ENCODE assay signal across 36 cellular contexts in the genomic region with DNA sequence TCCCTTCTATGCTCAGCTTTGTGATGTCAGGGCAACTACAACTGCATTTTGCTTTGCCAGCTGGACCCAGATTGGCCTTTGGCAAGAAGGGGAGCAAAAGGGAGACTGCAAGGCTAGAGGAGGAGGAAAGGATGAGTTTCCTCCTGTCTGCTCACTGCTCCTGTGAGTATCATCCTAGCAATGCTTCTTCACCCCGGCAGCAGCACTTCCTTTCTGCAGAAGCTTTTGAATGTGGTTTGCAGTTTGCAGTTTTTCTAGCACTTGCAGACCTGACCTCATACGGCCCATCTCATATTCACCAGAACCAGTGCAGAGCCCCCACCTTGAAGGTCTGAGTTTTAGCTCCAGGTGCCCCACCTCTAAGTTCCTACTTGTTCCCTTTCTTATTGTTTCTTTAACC. TPM values are rescaled to one million over a fixed set of nuclear protein-coding genes. Genes with fewer than 3 reads are reported as not detected.
"Had no signal": no experiment of that assay in that cellular context is flagged by ENCODE, and none has a peak within 500 bp of the region (broad histone marks: within the 10 kb centered on the region; RNA-seq: fewer than 3 reads in every experiment).

No MANE protein-coding gene starts in this region.

- H3K4me2 ChIP-seq: neural progenitor cell, smooth muscle cell had no signal

- H3K4me3 Mint-ChIP-seq: natural killer cell; nephron; neural progenitor cell; stimulated activated memory B cell treated with anti-CD40 and anti-IgM and Interleukin-4, amounts not matched to agents 10 μg/mL and 1 μg/mL and 100 μg/mL, for 72 hours; stimulated activated naive CD8-positive, alpha-beta T cell treated with anti-CD3 and anti-CD28 coated beads, Interleukin-15, amount 100 ng/mL, for 72 hours had no signal

- H3K9me3 ChIP-seq: psoas muscle, suprapubic skin, testis, tibial artery, vagina had no signal

- H3K36me3 ChIP-seq: neural progenitor cell, ovary, spleen, suprapubic skin, tibial artery, transverse colon, upper lobe of left lung, vagina had no signal

- DNase-seq: natural killer cell; occipital lobe; ovary; posterior cingulate gyrus; psoas muscle; right cardiac atrium; spleen; stimulated activated CD4-positive, alpha-beta T cell treated with anti-CD3 and anti-CD28 coated beads, Interleukin-12 subunit alpha, Interleukin-12 subunit beta, amount 100 ng/mL, for 4 hours; stimulated activated CD4-positive, alpha-beta T cell treated with anti-CD3 and anti-CD28 coated beads, Interleukin-1b, Interleukin-23, amount 100 ng/mL, for 48 hours; stimulated activated CD4-positive, alpha-beta T cell treated with anti-CD3 and anti-CD28 coated beads, Interleukin-4, amount 100 ng/mL, for 1 hour; stimulated activated CD4-positive, alpha-beta T cell treated with anti-CD3 and anti-CD28 coated beads, Interleukin-4, amount 100 ng/mL, for 4 hours; stimulated activated CD8-positive, alpha-beta memory T cell treated with anti-CD3 and anti-CD28 coated beads, Interleukin-4, amount 100 ng/mL, for 48 hours; stimulated activated naive CD4-positive, alpha-beta T cell; stimulated activated naive CD8-positive, alpha-beta T cell treated with anti-CD3 and anti-CD28 coated beads, Interleukin-15, amount 100 ng/mL, for 72 hours; stimulated activated naive CD8-positive, alpha-beta T cell treated with anti-CD3 and anti-CD28 coated beads, Interleukin-15, Interleukin-2, amounts not matched to agents 100 U/mL and 50 U/mL, for 24 hours; substantia nigra; testis; tibial artery; transverse colon; upper lobe of left lung had no signal

- H3K4me1 ChIP-seq: parathyroid adenoma, psoas muscle, spleen, suprapubic skin, tibial artery, transverse colon, upper lobe of left lung, vagina had no signal

- H3K79me2 ChIP-seq: parathyroid adenoma had no signal

- H3K9me3 Mint-ChIP-seq: natural killer cell had no signal

- H3K27ac Mint-ChIP-seq: natural killer cell; nephron; neural progenitor cell; progenitor cell of endocrine pancreas; stimulated activated memory B cell treated with anti-CD40 and anti-IgM and Interleukin-4, amounts not matched to agents 10 μg/mL and 1 μg/mL and 100 μg/mL, for 72 hours; stimulated activated naive CD8-positive, alpha-beta T cell treated with anti-CD3 and anti-CD28 coated beads, Interleukin-15, amount 100 ng/mL, for 72 hours had no signal

- H3K27me3 ChIP-seq: neural progenitor cell, ovary, suprapubic skin, testis, upper lobe of left lung, vagina had no signal

- ATAC-seq: psoas muscle; right cardiac atrium; sciatic nerve; stimulated activated memory B cell treated with anti-CD40 and anti-IgM and Interleukin-4, amounts not matched to agents 10 μg/mL and 1 μg/mL and 100 μg/mL, for 72 hours; stimulated activated naive CD8-positive, alpha-beta T cell treated with anti-CD3 and anti-CD28 coated beads, Interleukin-15, amount 100 ng/mL, for 72 hours; stimulated activated naive CD8-positive, alpha-beta T cell treated with anti-CD3 and anti-CD28 coated beads, Interleukin-15, Interleukin-2, amounts not matched to agents 100 U/mL and 50 U/mL, for 24 hours had no signal

- H3K4me3 ChIP-seq: neural progenitor cell, ovary, psoas muscle, skin epidermis, smooth muscle cell, spleen, suprapubic skin, testis, tibial artery, transverse colon, upper lobe of left lung, vagina had no signal

- H3K4me1 Mint-ChIP-seq: stimulated activated memory B cell treated with anti-CD40 and anti-IgM and Interleukin-4, amounts not matched to agents 10 μg/mL and 1 μg/mL and 100 μg/mL, for 72 hours had no signal

- FAIRE-seq: urothelium cell line had no signal

- H3K36me3 Mint-ChIP-seq: neural progenitor cell; stimulated activated memory B cell treated with anti-CD40 and anti-IgM and Interleukin-4, amounts not matched to agents 10 μg/mL and 1 μg/mL and 100 μg/mL, for 72 hours had no signal

- H3K27ac ChIP-seq: neural progenitor cell, ovary, parathyroid adenoma, psoas muscle, skin epidermis, spleen, suprapubic skin, testis, tibial artery, transverse colon, upper lobe of left lung, vagina had no signal

- H3K9ac ChIP-seq: neural progenitor cell, parathyroid adenoma had no signal

- H3K27me3 Mint-ChIP-seq: progenitor cell of endocrine pancreas had no signal

- H2AFZ ChIP-seq: neural progenitor cell, parathyroid adenoma had no signal

RNA-seq across cellular contexts. Expression of a gene that starts 14.8 kb away (rescaled TPM):
- total RNA-seq: natural killer cell, occipital lobe, osteoblast, ovary, progenitor cell of endocrine pancreas, psoas muscle, renal cortical epithelial cell, right cardiac atrium, sciatic nerve, smooth muscle cell, spleen, suprapubic skin, transverse colon, upper lobe of left lung, ureter, vagina had no signal
- polyA plus RNA-seq: neural cell, ovary, psoas muscle, right cardiac atrium, smooth muscle cell, spleen, thymus had no signal
